ENCODE assay signal across 3 cellular contexts in the genomic region with DNA sequence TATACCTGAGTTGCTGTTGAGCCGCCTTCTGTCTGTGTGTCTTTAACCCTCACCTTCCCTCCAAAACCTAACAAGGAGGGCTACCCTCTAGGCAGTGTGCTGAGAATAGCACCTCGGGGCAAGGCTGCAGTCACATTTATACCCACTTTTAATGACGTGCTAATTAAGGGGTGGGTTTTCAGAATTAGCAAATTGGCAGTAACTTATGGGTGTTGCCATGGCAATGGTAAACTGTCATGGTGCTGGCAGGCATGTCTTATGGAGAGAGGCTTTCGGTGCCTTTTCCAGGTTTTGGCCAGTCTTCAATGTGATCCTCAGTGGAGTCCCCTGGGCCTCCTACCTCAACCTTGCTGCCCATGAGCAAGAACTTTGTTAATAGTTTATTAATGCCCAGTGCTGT.
TF ChIP-seq lines count a peak whose summit lies in the region.

No MANE protein-coding gene starts in this region.

TF ChIP-seq in GM23338, 12 proteins besides CTCF, POLR2A, EP300 and RAD21:
- no peak for TF ChIP-seq NANOG (IDR thresholded peaks at IDR 0.05; ENCODE audit: borderline replicate concordance)
- TF ChIP-seq, protein P1, sequence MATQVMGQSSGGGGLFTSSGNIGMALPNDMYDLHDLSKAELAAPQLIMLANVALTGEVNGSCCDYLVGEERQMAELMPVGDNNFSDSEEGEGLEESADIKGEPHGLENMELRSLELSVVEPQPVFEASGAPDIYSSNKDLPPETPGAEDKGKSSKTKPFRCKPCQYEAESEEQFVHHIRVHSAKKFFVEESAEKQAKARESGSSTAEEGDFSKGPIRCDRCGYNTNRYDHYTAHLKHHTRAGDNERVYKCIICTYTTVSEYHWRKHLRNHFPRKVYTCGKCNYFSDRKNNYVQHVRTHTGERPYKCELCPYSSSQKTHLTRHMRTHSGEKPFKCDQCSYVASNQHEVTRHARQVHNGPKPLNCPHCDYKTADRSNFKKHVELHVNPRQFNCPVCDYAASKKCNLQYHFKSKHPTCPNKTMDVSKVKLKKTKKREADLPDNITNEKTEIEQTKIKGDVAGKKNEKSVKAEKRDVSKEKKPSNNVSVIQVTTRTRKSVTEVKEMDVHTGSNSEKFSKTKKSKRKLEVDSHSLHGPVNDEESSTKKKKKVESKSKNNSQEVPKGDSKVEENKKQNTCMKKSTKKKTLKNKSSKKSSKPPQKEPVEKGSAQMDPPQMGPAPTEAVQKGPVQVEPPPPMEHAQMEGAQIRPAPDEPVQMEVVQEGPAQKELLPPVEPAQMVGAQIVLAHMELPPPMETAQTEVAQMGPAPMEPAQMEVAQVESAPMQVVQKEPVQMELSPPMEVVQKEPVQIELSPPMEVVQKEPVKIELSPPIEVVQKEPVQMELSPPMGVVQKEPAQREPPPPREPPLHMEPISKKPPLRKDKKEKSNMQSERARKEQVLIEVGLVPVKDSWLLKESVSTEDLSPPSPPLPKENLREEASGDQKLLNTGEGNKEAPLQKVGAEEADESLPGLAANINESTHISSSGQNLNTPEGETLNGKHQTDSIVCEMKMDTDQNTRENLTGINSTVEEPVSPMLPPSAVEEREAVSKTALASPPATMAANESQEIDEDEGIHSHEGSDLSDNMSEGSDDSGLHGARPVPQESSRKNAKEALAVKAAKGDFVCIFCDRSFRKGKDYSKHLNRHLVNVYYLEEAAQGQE (IDR thresholded peaks at IDR 0.05; ENCODE audit: unreplicated experiment) = no peak
- TF ChIP-seq JUNB (IDR thresholded peaks at IDR 0.05; ENCODE audit: unreplicated experiment) = no peak
- TF ChIP-seq, protein P2, sequence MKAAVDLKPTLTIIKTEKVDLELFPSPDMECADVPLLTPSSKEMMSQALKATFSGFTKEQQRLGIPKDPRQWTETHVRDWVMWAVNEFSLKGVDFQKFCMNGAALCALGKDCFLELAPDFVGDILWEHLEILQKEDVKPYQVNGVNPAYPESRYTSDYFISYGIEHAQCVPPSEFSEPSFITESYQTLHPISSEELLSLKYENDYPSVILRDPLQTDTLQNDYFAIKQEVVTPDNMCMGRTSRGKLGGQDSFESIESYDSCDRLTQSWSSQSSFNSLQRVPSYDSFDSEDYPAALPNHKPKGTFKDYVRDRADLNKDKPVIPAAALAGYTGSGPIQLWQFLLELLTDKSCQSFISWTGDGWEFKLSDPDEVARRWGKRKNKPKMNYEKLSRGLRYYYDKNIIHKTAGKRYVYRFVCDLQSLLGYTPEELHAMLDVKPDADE (IDR thresholded peaks at IDR 0.05) = no peak
- no peak for TF ChIP-seq POLR2AphosphoS5 (IDR thresholded peaks at IDR 0.05; ENCODE audit: low read depth)
TF ChIP-seq in GM23338: peak in this region for 0.

TF ChIP-seq in WTC11, 78 proteins besides CTCF, POLR2A, EP300 and RAD21 (continues in another document):
- no peak for TF ChIP-seq ZNF263 (CRISPR knock-in tag; IDR thresholded peaks at IDR 0.05; ENCODE audit: low read depth)
- TF ChIP-seq E2F4 (CRISPR knock-in tag; IDR thresholded peaks at IDR 0.05; ENCODE audit: borderline replicate concordance, low read depth) = no peak
- TF ChIP-seq, protein P3, sequence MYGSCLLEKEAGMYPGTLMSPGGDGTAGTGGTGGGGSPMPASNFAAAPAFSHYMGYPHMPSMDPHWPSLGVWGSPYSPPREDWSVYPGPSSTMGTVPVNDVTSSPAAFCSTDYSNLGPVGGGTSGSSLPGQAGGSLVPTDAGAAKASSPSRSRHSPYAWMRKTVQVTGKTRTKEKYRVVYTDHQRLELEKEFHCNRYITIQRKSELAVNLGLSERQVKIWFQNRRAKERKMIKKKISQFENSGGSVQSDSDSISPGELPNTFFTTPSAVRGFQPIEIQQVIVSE (CRISPR knock-in tag; IDR thresholded peaks at IDR 0.05; ENCODE audit: borderline replicate concordance) = no peak
- TF ChIP-seq SOX15 (CRISPR knock-in tag; IDR thresholded peaks at IDR 0.05) = no peak
- TF ChIP-seq, protein P4, sequence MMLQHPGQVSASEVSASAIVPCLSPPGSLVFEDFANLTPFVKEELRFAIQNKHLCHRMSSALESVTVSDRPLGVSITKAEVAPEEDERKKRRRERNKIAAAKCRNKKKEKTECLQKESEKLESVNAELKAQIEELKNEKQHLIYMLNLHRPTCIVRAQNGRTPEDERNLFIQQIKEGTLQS (CRISPR knock-in tag; conservative IDR thresholded peaks at IDR 0.05) = no peak
- TF ChIP-seq TEAD1 (CRISPR knock-in tag; IDR thresholded peaks at IDR 0.05) = no peak
- TF ChIP-seq E2F5 (CRISPR knock-in tag; IDR thresholded peaks at IDR 0.05) = no peak
- no peak for TF ChIP-seq ZNF416 (CRISPR knock-in tag; IDR thresholded peaks at IDR 0.05)
- no peak for TF ChIP-seq SMAD3 (CRISPR knock-in tag; IDR thresholded peaks at IDR 0.05; ENCODE audit: borderline replicate concordance)
- TF ChIP-seq JUN (CRISPR knock-in tag; IDR thresholded peaks at IDR 0.05) = no peak
- no peak for TF ChIP-seq ZNF425 (CRISPR knock-in tag; conservative IDR thresholded peaks at IDR 0.05)
- no peak for TF ChIP-seq ETV6 (CRISPR knock-in tag; IDR thresholded peaks at IDR 0.05)
- TF ChIP-seq GRHL2 (CRISPR knock-in tag; IDR thresholded peaks at IDR 0.05; ENCODE audit: insufficient replicate concordance, severe bottlenecking) = no peak
- TF ChIP-seq, protein P5, sequence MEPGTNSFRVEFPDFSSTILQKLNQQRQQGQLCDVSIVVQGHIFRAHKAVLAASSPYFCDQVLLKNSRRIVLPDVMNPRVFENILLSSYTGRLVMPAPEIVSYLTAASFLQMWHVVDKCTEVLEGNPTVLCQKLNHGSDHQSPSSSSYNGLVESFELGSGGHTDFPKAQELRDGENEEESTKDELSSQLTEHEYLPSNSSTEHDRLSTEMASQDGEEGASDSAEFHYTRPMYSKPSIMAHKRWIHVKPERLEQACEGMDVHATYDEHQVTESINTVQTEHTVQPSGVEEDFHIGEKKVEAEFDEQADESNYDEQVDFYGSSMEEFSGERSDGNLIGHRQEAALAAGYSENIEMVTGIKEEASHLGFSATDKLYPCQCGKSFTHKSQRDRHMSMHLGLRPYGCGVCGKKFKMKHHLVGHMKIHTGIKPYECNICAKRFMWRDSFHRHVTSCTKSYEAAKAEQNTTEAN (CRISPR knock-in tag; IDR thresholded peaks at IDR 0.05) = no peak
- TF ChIP-seq NFATC4 (CRISPR knock-in tag; IDR thresholded peaks at IDR 0.05) = no peak

TF ChIP-seq in SK-N-SH, 30 proteins besides CTCF, POLR2A, EP300 and RAD21:
- no peak for TF ChIP-seq FOXJ3 (CRISPR knock-in tag; IDR thresholded peaks at IDR 0.05)
- TF ChIP-seq MEF2A (IDR thresholded peaks at IDR 0.05; ENCODE audit: borderline replicate concordance, low read depth) = no peak
- TF ChIP-seq GATA2 (CRISPR knock-in tag; IDR thresholded peaks at IDR 0.05) = no peak
- no peak for TF ChIP-seq FOSL2 (IDR thresholded peaks at IDR 0.05; ENCODE audit: borderline replicate concordance, low read depth)
- TF ChIP-seq YY1 (IDR thresholded peaks at IDR 0.05; ENCODE audit: low read depth) = no peak
- no peak for TF ChIP-seq NFIC (IDR thresholded peaks at IDR 0.05; ENCODE audit: borderline replicate concordance)
